9 cellular contexts compared by ENCODE assay signal in the genomic region with DNA sequence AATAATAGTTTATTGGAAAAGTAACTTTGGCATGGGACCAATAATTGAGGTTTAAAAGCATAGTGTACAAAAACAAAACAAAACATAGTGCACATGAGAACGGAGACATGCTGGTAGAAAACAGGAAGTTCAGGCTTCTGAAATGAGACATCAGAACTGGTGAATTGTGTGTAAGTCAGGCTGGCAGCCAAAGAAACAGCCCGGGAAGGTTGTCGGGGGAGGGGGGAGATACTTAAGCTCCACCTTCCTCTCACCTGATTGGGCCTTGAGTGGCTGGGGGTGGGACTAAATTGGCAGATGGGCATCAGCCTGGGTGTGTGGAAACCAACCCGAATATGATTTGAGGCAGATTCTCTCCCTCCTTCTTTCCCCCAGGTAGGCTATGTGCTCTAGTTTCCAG.
DNase-seq lines count a peak whose midpoint lies in the region; ATAC-seq and TF ChIP-seq lines count a peak whose summit lies in the region.
"Had no signal": no experiment of that assay in that cellular context is flagged by ENCODE, and none has a peak within 500 bp of the region (broad histone marks: within the 10 kb centered on the region; RNA-seq: fewer than 3 reads in every experiment).

No MANE protein-coding gene starts in this region.

- no peak overlapping the region for H3K4me3 Mint-ChIP-seq in stimulated activated memory B cell treated with anti-CD40 and anti-IgM and Interleukin-4, amounts not matched to agents 10 μg/mL and 1 μg/mL and 100 μg/mL, for 72 hours
- no peak overlapping the region for H3K4me3 Mint-ChIP-seq in immature natural killer cell

- DNase-seq in EL (peak; percentile 42), amniotic epithelial cell (ENCODE audit: low read depth) (peak; percentile 57), prostate gland (ENCODE audit: low spot score) (no peak), left colon (no peak), immature natural killer cell (no peak)

- TF ChIP-seq CTCF in prostate gland (IDR thresholded peaks at IDR 0.05): no peak

- 38% methylated on average over 4 of the region's 4 CpGs for WGBS in prostate gland

- no peaks in the 10 kb centered on the region for H3K36me3 ChIP-seq in prostate gland

- H3K27ac ChIP-seq in prostate gland: no peak overlapping the region
- H3K27ac ChIP-seq: psoas muscle had no signal

- H3K4me1 Mint-ChIP-seq in stimulated activated memory B cell treated with anti-CD40 and anti-IgM and Interleukin-4, amounts not matched to agents 10 μg/mL and 1 μg/mL and 100 μg/mL, for 72 hours: no peaks in the 10 kb centered on the region
- H3K4me1 Mint-ChIP-seq in immature natural killer cell: peaks cover 17 to 23% of the 10 kb centered on the region in 2 donors

- H3K4me3 ChIP-seq in prostate gland: no peak overlapping the region
- H3K4me3 ChIP-seq: psoas muscle had no signal

- no peak overlapping the region for H3K27ac Mint-ChIP-seq in stimulated activated memory B cell treated with anti-CD40 and anti-IgM and Interleukin-4, amounts not matched to agents 10 μg/mL and 1 μg/mL and 100 μg/mL, for 72 hours
- H3K27ac Mint-ChIP-seq in immature natural killer cell: peak overlapping the region in 1 of 6 donors; percentile 56

- intact Hi-C loops in prostate gland (cut with DNase I): no loop called here
- intact Hi-C loops in left colon (cut with DNase I, micrococcal nuclease): no loop called here

- peaks cover 9% of the 10 kb centered on the region for H3K27me3 Mint-ChIP-seq in stimulated activated memory B cell treated with anti-CD40 and anti-IgM and Interleukin-4, amounts not matched to agents 10 μg/mL and 1 μg/mL and 100 μg/mL, for 72 hours
- H3K27me3 Mint-ChIP-seq in immature natural killer cell (ENCODE audit: low read depth in 3 of 3): peaks cover 1 to 15% (median 4%) of the 10 kb centered on the region in 3 donors

- no peaks in the 10 kb centered on the region for H3K4me1 ChIP-seq in prostate gland (replicated peaks)

- no peaks in the 10 kb centered on the region for H3K27me3 ChIP-seq in prostate gland (replicated peaks; ENCODE audit: insufficient read depth)

- no peaks in the 10 kb centered on the region for H3K9me3 ChIP-seq in prostate gland
- H3K9me3 ChIP-seq: psoas muscle had no signal

- H3K36me3 Mint-ChIP-seq in stimulated activated memory B cell treated with anti-CD40 and anti-IgM and Interleukin-4, amounts not matched to agents 10 μg/mL and 1 μg/mL and 100 μg/mL, for 72 hours: no peaks in the 10 kb centered on the region
- H3K36me3 Mint-ChIP-seq in immature natural killer cell: no peaks in the 10 kb centered on the region

- H3K9me3 Mint-ChIP-seq in stimulated activated memory B cell treated with anti-CD40 and anti-IgM and Interleukin-4, amounts not matched to agents 10 μg/mL and 1 μg/mL and 100 μg/mL, for 72 hours: no peaks in the 10 kb centered on the region
- H3K9me3 Mint-ChIP-seq in immature natural killer cell: peaks cover 0 to 4% (median 0%) of the 10 kb centered on the region in 6 donors

- no peak for TF ChIP-seq POLR2A in prostate gland (IDR thresholded peaks at IDR 0.05)

- ATAC-seq in GM19395 (IDR thresholded peaks at IDR 0.05; ENCODE audit: unreplicated experiment): peak; percentile 93
- ATAC-seq in HG03565 (IDR thresholded peaks at IDR 0.05; ENCODE audit: unreplicated experiment): peak; percentile 59
- peak; percentile 84 for ATAC-seq in stimulated activated memory B cell treated with anti-CD40 and anti-IgM and Interleukin-4, amounts not matched to agents 10 μg/mL and 1 μg/mL and 100 μg/mL, for 72 hours
- no peak for ATAC-seq in left colon

Comparison
In these comparisons a context has a peak if more than half of its experiments do, and no peak if none do; other contexts are left out.
1. DNase-seq: peak in EL (single experiment) and amniotic epithelial cell (single experiment); none in prostate gland (single experiment), left colon (0 of 2) and immature natural killer cell (0 of 3).